Comparison of ENCODE assay signal across 32 cellular contexts in genomic region chr15:29465816-29466215, GRCh38.
"Had no signal": no experiment of that assay in that cellular context is flagged by ENCODE, and none has a peak within 500 bp of the region (broad histone marks: within the 10 kb centered on the region; RNA-seq: fewer than 3 reads in every experiment).

No MANE protein-coding gene starts in this region.

- H3K4me3 Mint-ChIP-seq: activated CD4-positive, alpha-beta memory T cell treated with anti-CD3 and anti-CD28 coated beads for 36 hours; activated naive CD4-positive, alpha-beta T cell treated with anti-CD3 and anti-CD28 coated beads for 36 hours; activated T-cell treated with anti-CD3 and anti-CD28 coated beads, Interleukin-2, amount 50 U/mL, for 4 hours; activated T-helper 1 cell treated with anti-CD3 and anti-CD28 coated beads, Interleukin-12 subunit alpha, Interleukin-12 subunit beta, Interleukin-2, Interleukin-4 antibody, amounts not matched to agents 30 ng/mL and 10 ng/mL and 1 ng/mL, durations not matched to agents 14 hours and 24 hours and 36 hours had no signal

- H3K27me3 ChIP-seq: adrenal gland, body of pancreas, breast epithelium, colonic mucosa had no signal

- FAIRE-seq: astrocyte, RCC 7860 had no signal

- H3K36me3 Mint-ChIP-seq: activated CD4-positive, alpha-beta memory T cell treated with anti-CD3 and anti-CD28 coated beads for 36 hours; activated naive CD4-positive, alpha-beta T cell treated with anti-CD3 and anti-CD28 coated beads, Interleukin-2, amount 50 U/mL, for 72 hours had no signal

- H3K4me1 ChIP-seq: adrenal gland, breast epithelium, colonic mucosa had no signal

- H3K4me2 ChIP-seq: PC-9 had no signal

- DNase-seq: activated CD4-positive, alpha-beta memory T cell treated with anti-CD3 and anti-CD28 coated beads for 36 hours; activated CD4-positive, alpha-beta T cell treated with anti-CD3 and anti-CD28 coated beads, Interleukin-2, amount 50 U/mL, for 1 hour; activated CD8-positive, alpha-beta memory T cell treated with anti-CD3 and anti-CD28 coated beads, Interleukin-2, amount 50 U/mL, for 4 hours; activated gamma-delta T cell treated with Interleukin-2 at 50 U/mL for 16 hours; activated naive CD4-positive, alpha-beta T cell treated with anti-CD3 and anti-CD28 coated beads for 36 hours; activated T-cell treated with anti-CD3 and anti-CD28 coated beads for 4 hours; activated T-cell treated with anti-CD3 and anti-CD28 coated beads, Interleukin-2, amount 50 U/mL, for 4 hours; adrenal gland; body of pancreas; colonic mucosa; KG1; MM.1S; MV-4-11; NCI-H1092; NCI-H146; NCI-H187; NCI-H2029 treated with DMSO at 0.1 percent for 48 hours; NCI-H2107; NCI-H345; NCI-H524 treated with DMSO at 0.1 percent for 48 hours; PC-9; SIG-M5; SW 1271; T-helper 1 cell; T1000 had no signal

- H3K9me3 Mint-ChIP-seq: activated CD4-positive, alpha-beta memory T cell treated with anti-CD3 and anti-CD28 coated beads for 36 hours; activated naive CD4-positive, alpha-beta T cell treated with anti-CD3 and anti-CD28 coated beads for 36 hours; activated naive CD4-positive, alpha-beta T cell treated with anti-CD3 and anti-CD28 coated beads, Interleukin-2, amount 50 U/mL, for 72 hours; activated T-cell treated with anti-CD3 and anti-CD28 coated beads, Interleukin-2, amount 50 U/mL, for 4 hours; activated T-helper 1 cell treated with anti-CD3 and anti-CD28 coated beads, Interleukin-12 subunit alpha, Interleukin-12 subunit beta, Interleukin-2, Interleukin-4 antibody, amounts not matched to agents 30 ng/mL and 10 ng/mL and 1 ng/mL, durations not matched to agents 14 hours and 24 hours and 36 hours had no signal

- H3K9me3 ChIP-seq: adrenal gland, body of pancreas, breast epithelium, colonic mucosa had no signal

- ATAC-seq: activated naive CD4-positive, alpha-beta T cell treated with anti-CD3 and anti-CD28 coated beads, Interleukin-2, amount 50 U/mL, for 72 hours; activated T-cell treated with anti-CD3 and anti-CD28 coated beads, Interleukin-2, amount 50 U/mL, for 4 hours; body of pancreas; SK-N-SH treated with all-trans-retinoic acid at 6 μM for 48 hours had no signal

- H3K27ac Mint-ChIP-seq: activated CD4-positive, alpha-beta memory T cell treated with anti-CD3 and anti-CD28 coated beads for 36 hours; activated naive CD4-positive, alpha-beta T cell treated with anti-CD3 and anti-CD28 coated beads for 36 hours; activated naive CD4-positive, alpha-beta T cell treated with anti-CD3 and anti-CD28 coated beads, Interleukin-2, amount 50 U/mL, for 72 hours; activated T-helper 1 cell treated with anti-CD3 and anti-CD28 coated beads, Interleukin-12 subunit alpha, Interleukin-12 subunit beta, Interleukin-2, Interleukin-4 antibody, amounts not matched to agents 30 ng/mL and 10 ng/mL and 1 ng/mL, durations not matched to agents 14 hours and 24 hours and 36 hours had no signal

- H3K27ac ChIP-seq: adrenal gland, body of pancreas, breast epithelium, colonic mucosa, PC-9, RWPE1 had no signal

- H2AFZ ChIP-seq: PC-9 had no signal

- H3K36me3 ChIP-seq: adrenal gland, breast epithelium, colonic mucosa had no signal

- H3K4me3 ChIP-seq: adrenal gland, body of pancreas, breast epithelium, colonic mucosa, PC-9 had no signal
